8 cellular contexts compared by ENCODE assay signal in genomic region chr17:68057531-68057952, GRCh38. TPM values are rescaled to one million over a fixed set of nuclear protein-coding genes. Genes with fewer than 3 reads are reported as not detected.
DNase-seq lines count a peak whose midpoint lies in the region; ATAC-seq and TF ChIP-seq lines count a peak whose summit lies in the region.

No MANE protein-coding gene starts in this region.

- DNase-seq in CD14-positive monocyte (ENCODE audit: low spot score) (no peak), HL-60 (ENCODE audit: low read depth in 1 of 2, low spot score in 1 of 2) (peak in 1 of 2 experiments; percentile 48), epithelial cell of proximal tubule (ENCODE audit: low read depth) (no peak), GM19240 (ENCODE audit: insufficient read length, low spot score) (no peak)
- DNase-seq in activated CD4-positive, alpha-beta T cell treated with anti-CD3 and anti-CD28 coated beads for 36 hours: peak; percentile 62
- peak; percentile 17 to 27 for DNase-seq in stimulated activated CD4-positive, alpha-beta T cell treated with anti-CD3 and anti-CD28 coated beads, Interleukin-4, amount 100 ng/mL, for 48 hours (ENCODE audit: low read depth in 2 of 2)

- TF ChIP-seq CTCF in CD14-positive monocyte (IDR thresholded peaks at IDR 0.05) (peak; percentile 44), HL-60 (IDR thresholded peaks at IDR 0.05; ENCODE audit: insufficient read depth, low read length) (peak; percentile 4), epithelial cell of proximal tubule (conservative IDR thresholded peaks at IDR 0.05; ENCODE audit: low read depth, low read length) (peak; percentile 66)

- intact Hi-C loops in CD14-positive monocyte (cut with micrococcal nuclease): no loop called here
- intact Hi-C loops in activated CD4-positive, alpha-beta T cell treated with anti-CD3 and anti-CD28 coated beads for 36 hours (cut with DNase I, micrococcal nuclease): loop anchor here (1.0 to 10.0 kb wide), 6 partner anchors 107 to 705 kb away; no protein-coding TSS in a partner anchor

- POLR2A ChIA-PET in activated CD4-positive, alpha-beta T cell treated with anti-CD3 and anti-CD28 coated beads for 36 hours (lab: Charles Lee): no interaction called here

- H3K27ac ChIP-seq in HL-60 (replicated peaks): no peak overlapping the region

- H3K4me3 ChIP-seq in HL-60 (replicated peaks; ENCODE audit: insufficient read depth, low read length) (no peak overlapping the region), epithelial cell of proximal tubule (ENCODE audit: low read depth, low read length) (no peak overlapping the region)

- H3K4me3 Mint-ChIP-seq in CD14-positive monocyte: no peak overlapping the region
- no peak overlapping the region for H3K4me3 Mint-ChIP-seq in activated CD4-positive, alpha-beta T cell treated with anti-CD3 and anti-CD28 coated beads for 36 hours

- CTCF ChIA-PET in activated CD4-positive, alpha-beta T cell treated with anti-CD3 and anti-CD28 coated beads for 36 hours (lab: Charles Lee): interaction anchor here (0.6 to 2.4 kb wide), 9 partner anchors 9 to 1548 kb away, joined by 3 to 6 read pairs (median 3); no protein-coding TSS in a partner anchor

- H3K4me1 Mint-ChIP-seq in CD14-positive monocyte: peaks cover 19% of the 10 kb centered on the region
- H3K4me1 Mint-ChIP-seq in activated CD4-positive, alpha-beta T cell treated with anti-CD3 and anti-CD28 coated beads for 36 hours: no peaks in the 10 kb centered on the region

- no peaks in the 10 kb centered on the region for H3K9me3 Mint-ChIP-seq in CD14-positive monocyte
- H3K9me3 Mint-ChIP-seq in activated CD4-positive, alpha-beta T cell treated with anti-CD3 and anti-CD28 coated beads for 36 hours (ENCODE audit: low read depth): no peaks in the 10 kb centered on the region

- peaks cover 0 to 2% of the 10 kb centered on the region in 2 donors for H3K36me3 Mint-ChIP-seq in CD14-positive monocyte
- H3K36me3 Mint-ChIP-seq in activated CD4-positive, alpha-beta T cell treated with anti-CD3 and anti-CD28 coated beads for 36 hours (ENCODE audit: low read depth): no peaks in the 10 kb centered on the region

- no peak overlapping the region for H3K27ac Mint-ChIP-seq in CD14-positive monocyte
- no peak overlapping the region for H3K27ac Mint-ChIP-seq in activated CD4-positive, alpha-beta T cell treated with anti-CD3 and anti-CD28 coated beads for 36 hours

- peak; percentile 88 for ATAC-seq in activated CD4-positive, alpha-beta T cell treated with anti-CD3 and anti-CD28 coated beads for 36 hours
- no peak for ATAC-seq in HG03354 (IDR thresholded peaks at IDR 0.05; ENCODE audit: poor library complexity, severe bottlenecking, unreplicated experiment)
- no peak for ATAC-seq in GM21786 (IDR thresholded peaks at IDR 0.05; ENCODE audit: unreplicated experiment)

- H3K27me3 Mint-ChIP-seq in CD14-positive monocyte (ENCODE audit: low read depth in 3 of 3): peaks cover 2 to 4% (median 2%) of the 10 kb centered on the region in 3 donors
- no peaks in the 10 kb centered on the region for H3K27me3 Mint-ChIP-seq in activated CD4-positive, alpha-beta T cell treated with anti-CD3 and anti-CD28 coated beads for 36 hours

- no peaks in the 10 kb centered on the region for H3K27me3 ChIP-seq in HL-60 (ENCODE audit: insufficient read depth, poor library complexity, severe bottlenecking)

RNA-seq across cellular contexts. Expression of gene KPNA2, which starts 22.0 kb away (rescaled TPM):
- 10 to 100 TPM; 23.2 TPM for polyA plus RNA-seq in CD14-positive monocyte
- 100 to 1,000 TPM; 186 to 190 TPM for total RNA-seq in activated CD4-positive, alpha-beta T cell treated with anti-CD3 and anti-CD28 coated beads for 36 hours
- 369 and 409 TPM in 2 replicates for total RNA-seq in epithelial cell of proximal tubule

Comparison
In these comparisons a context has a peak if more than half of its experiments do, and no peak if none do; other contexts are left out.
1. DNase-seq: peak in activated CD4-positive, alpha-beta T cell treated with anti-CD3 and anti-CD28 coated beads for 36 hours (single experiment) and stimulated activated CD4-positive, alpha-beta T cell treated with anti-CD3 and anti-CD28 coated beads, Interleukin-4, amount 100 ng/mL, for 48 hours (2 of 2); none in CD14-positive monocyte (single experiment), epithelial cell of proximal tubule (single experiment) and GM19240 (single experiment).
2. CTCF ChIP-seq: peak in every context shown above with its lines; median percentile 66 in epithelial cell of proximal tubule; 44 in CD14-positive monocyte; 4 in HL-60.
3. intact Hi-C loops: an anchor here in activated CD4-positive, alpha-beta T cell treated with anti-CD3 and anti-CD28 coated beads for 36 hours (1.0 to 10.0 kb wide); none called in CD14-positive monocyte.